In genomic region chr15:29105151-29105785, GRCh38 we compare ENCODE assay signal across 21 cellular contexts.
"Had no signal": no experiment of that assay in that cellular context is flagged by ENCODE, and none has a peak within 500 bp of the region (broad histone marks: within the 10 kb centered on the region; RNA-seq: fewer than 3 reads in every experiment).

No MANE protein-coding gene starts in this region.

- H3K4me3 Mint-ChIP-seq: activated CD8-positive, alpha-beta T cell treated with anti-CD3 and anti-CD28 coated beads for 36 hours; activated naive CD4-positive, alpha-beta T cell treated with anti-CD3 and anti-CD28 coated beads, Interleukin-2, amount 10 ng/mL, durations not matched to agents 7 days and 5 days; activated naive CD8-positive, alpha-beta T cell treated with anti-CD3 and anti-CD28 coated beads, Interleukin-2, amount 50 U/mL, for 24 hours; activated T-cell treated with anti-CD3 and anti-CD28 coated beads, Interleukin-2, amount 50 U/mL, for 4 hours; effector memory CD8-positive, alpha-beta T cell; memory B cell; nephron had no signal

- H3K27ac Mint-ChIP-seq: activated CD8-positive, alpha-beta T cell treated with anti-CD3 and anti-CD28 coated beads for 36 hours; activated naive CD4-positive, alpha-beta T cell treated with anti-CD3 and anti-CD28 coated beads, Interleukin-2, amount 10 ng/mL, durations not matched to agents 7 days and 5 days; activated naive CD8-positive, alpha-beta T cell treated with anti-CD3 and anti-CD28 coated beads, Interleukin-2, amount 50 U/mL, for 24 hours; effector memory CD8-positive, alpha-beta T cell; memory B cell; nephron had no signal

- H3K4me3 ChIP-seq: cardiac muscle cell, left lung, upper lobe of right lung had no signal

- FAIRE-seq: keratinocyte had no signal

- DNase-seq: activated CD4-positive, alpha-beta T cell treated with anti-CD3 and anti-CD28 coated beads for 48 hours; activated CD4-positive, CD25-positive, alpha-beta regulatory T cell; activated CD8-positive, alpha-beta T cell treated with anti-CD3 and anti-CD28 coated beads for 36 hours; activated effector memory CD4-positive, alpha-beta T cell treated with Interleukin-2 at 50 U/mL for 16 hours; activated naive CD4-positive, alpha-beta T cell treated with anti-CD3 and anti-CD28 coated beads, Interleukin-2, amount 10 ng/mL, durations not matched to agents 7 days and 5 days; activated naive CD8-positive, alpha-beta T cell treated with anti-CD3 and anti-CD28 coated beads, Interleukin-2, amount 50 U/mL, for 24 hours; activated T-cell treated with anti-CD3 and anti-CD28 coated beads, Interleukin-2, amount 50 U/mL, for 4 hours; effector memory CD8-positive, alpha-beta T cell; foreskin fibroblast; hypothalamus; occipital lobe; retina; stimulated activated naive CD4-positive, alpha-beta T cell; T1000; upper lobe of right lung had no signal

- H3K9me3 Mint-ChIP-seq: activated CD8-positive, alpha-beta T cell treated with anti-CD3 and anti-CD28 coated beads for 36 hours; activated naive CD4-positive, alpha-beta T cell treated with anti-CD3 and anti-CD28 coated beads, Interleukin-2, amount 10 ng/mL, durations not matched to agents 7 days and 5 days; activated naive CD8-positive, alpha-beta T cell treated with anti-CD3 and anti-CD28 coated beads, Interleukin-2, amount 50 U/mL, for 24 hours; activated T-cell treated with anti-CD3 and anti-CD28 coated beads, Interleukin-2, amount 50 U/mL, for 4 hours; effector memory CD8-positive, alpha-beta T cell; memory B cell; nephron had no signal

- H3K27ac ChIP-seq: cardiac muscle cell, epithelial cell of prostate, left lung, upper lobe of right lung had no signal

- H3K4me1 Mint-ChIP-seq: activated naive CD8-positive, alpha-beta T cell treated with anti-CD3 and anti-CD28 coated beads, Interleukin-2, amount 50 U/mL, for 24 hours; memory B cell; nephron had no signal

- H3K27me3 Mint-ChIP-seq: activated CD8-positive, alpha-beta T cell treated with anti-CD3 and anti-CD28 coated beads for 36 hours; activated naive CD4-positive, alpha-beta T cell treated with anti-CD3 and anti-CD28 coated beads, Interleukin-2, amount 10 ng/mL, durations not matched to agents 7 days and 5 days; activated naive CD8-positive, alpha-beta T cell treated with anti-CD3 and anti-CD28 coated beads, Interleukin-2, amount 50 U/mL, for 24 hours had no signal

- H3K36me3 ChIP-seq: cardiac muscle cell, left lung, upper lobe of right lung had no signal

- H3K36me3 Mint-ChIP-seq: memory B cell had no signal

- H3K9me3 ChIP-seq: left lung, upper lobe of right lung had no signal

- H3K27me3 ChIP-seq: cardiac muscle cell, upper lobe of right lung had no signal
